In the genomic region with DNA sequence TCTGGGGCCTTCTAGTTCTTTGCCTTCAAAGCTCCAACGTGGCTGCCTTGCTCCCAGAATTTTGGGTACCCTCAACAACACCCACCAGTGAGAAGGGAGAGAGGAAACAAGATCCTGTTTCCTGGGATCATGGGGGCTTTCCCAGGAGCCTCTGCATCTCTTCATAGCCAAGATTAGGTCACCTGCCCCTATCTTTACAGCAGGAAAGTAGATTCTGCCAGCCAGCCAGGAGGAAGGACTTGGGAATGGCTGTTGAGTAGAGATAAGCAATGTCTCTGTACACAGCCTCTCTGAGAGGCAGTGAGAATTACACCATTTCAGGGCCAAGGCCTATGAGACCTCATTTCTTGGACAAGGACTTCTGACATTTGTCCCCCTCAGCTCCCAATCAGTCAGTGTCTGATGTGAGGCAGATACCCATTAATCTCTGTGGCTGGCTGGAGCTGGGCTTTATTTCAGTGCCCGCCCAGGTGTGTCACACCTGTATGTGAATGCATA, we compare ENCODE assay signal across 1 cellular context.
A peak's percentile ranks its signal among the peaks of the same experiment; 100 is the strongest.
TF ChIP-seq lines count a peak whose summit lies in the region.

No MANE protein-coding gene starts in this region.

TF ChIP-seq in K562, 482 proteins besides CTCF, POLR2A, EP300 and RAD21 (continued from another document):
- TF ChIP-seq ZBTB49 (CRISPR knock-in tag; IDR thresholded peaks at IDR 0.05; ENCODE audit: borderline replicate concordance) (no peak), SUPT5H (IDR thresholded peaks at IDR 0.05) (no peak), HEY1 (CRISPR knock-in tag; IDR thresholded peaks at IDR 0.05; ENCODE audit: borderline replicate concordance) (no peak), MGA (IDR thresholded peaks at IDR 0.05) (0 out of 2 replicates have a peak, but pooled peaks have one; percentile 37), STAT5A (IDR thresholded peaks at IDR 0.05; ENCODE audit: borderline replicate concordance, low read length) (peak; percentile 73), NR4A1 (CRISPR knock-in tag; IDR thresholded peaks at IDR 0.05) (no peak), NR4A1 (tag; IDR thresholded peaks at IDR 0.05) (0 out of 2 replicates have a peak, but pooled peaks have one; percentile 44), ZBTB40 (IDR thresholded peaks at IDR 0.05) (no peak), ZBTB40 (CRISPR knock-in tag; IDR thresholded peaks at IDR 0.05) (no peak), ADNP (tag; IDR thresholded peaks at IDR 0.05) (0 out of 2 replicates have a peak, but pooled peaks have one; percentile 53), RNF2 (IDR thresholded peaks at IDR 0.05) (peak; percentile 56; the same call in 1 of the 2 replicates), HNRNPL (IDR thresholded peaks at IDR 0.05; ENCODE audit: low read depth, low read length) (no peak), FOXM1 (IDR thresholded peaks at IDR 0.05; ENCODE audit: low read depth) (peak; percentile 84), FOXM1 (CRISPR knock-in tag; IDR thresholded peaks at IDR 0.05; ENCODE audit: low read depth) (no peak)
- TF ChIP-seq, protein P1, sequence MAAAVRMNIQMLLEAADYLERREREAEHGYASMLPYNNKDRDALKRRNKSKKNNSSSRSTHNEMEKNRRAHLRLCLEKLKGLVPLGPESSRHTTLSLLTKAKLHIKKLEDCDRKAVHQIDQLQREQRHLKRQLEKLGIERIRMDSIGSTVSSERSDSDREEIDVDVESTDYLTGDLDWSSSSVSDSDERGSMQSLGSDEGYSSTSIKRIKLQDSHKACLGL (CRISPR knock-in tag; IDR thresholded peaks at IDR 0.05; ENCODE audit: borderline replicate concordance, poor library complexity, severe bottlenecking), result no peak
- TF ChIP-seq, protein P2, sequence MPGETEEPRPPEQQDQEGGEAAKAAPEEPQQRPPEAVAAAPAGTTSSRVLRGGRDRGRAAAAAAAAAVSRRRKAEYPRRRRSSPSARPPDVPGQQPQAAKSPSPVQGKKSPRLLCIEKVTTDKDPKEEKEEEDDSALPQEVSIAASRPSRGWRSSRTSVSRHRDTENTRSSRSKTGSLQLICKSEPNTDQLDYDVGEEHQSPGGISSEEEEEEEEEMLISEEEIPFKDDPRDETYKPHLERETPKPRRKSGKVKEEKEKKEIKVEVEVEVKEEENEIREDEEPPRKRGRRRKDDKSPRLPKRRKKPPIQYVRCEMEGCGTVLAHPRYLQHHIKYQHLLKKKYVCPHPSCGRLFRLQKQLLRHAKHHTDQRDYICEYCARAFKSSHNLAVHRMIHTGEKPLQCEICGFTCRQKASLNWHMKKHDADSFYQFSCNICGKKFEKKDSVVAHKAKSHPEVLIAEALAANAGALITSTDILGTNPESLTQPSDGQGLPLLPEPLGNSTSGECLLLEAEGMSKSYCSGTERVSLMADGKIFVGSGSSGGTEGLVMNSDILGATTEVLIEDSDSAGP (CRISPR knock-in tag; IDR thresholded peaks at IDR 0.05), result no peak
